In genomic region chr19:39001016-39001415, GRCh38 we compare ENCODE assay signal across 1 cellular context.
TF ChIP-seq lines count a peak whose summit lies in the region.

No MANE protein-coding gene starts in this region.

TF ChIP-seq in IMR-90, 13 proteins besides CTCF, POLR2A, EP300 and RAD21 (continued from another document):
- TF ChIP-seq, protein P1, sequence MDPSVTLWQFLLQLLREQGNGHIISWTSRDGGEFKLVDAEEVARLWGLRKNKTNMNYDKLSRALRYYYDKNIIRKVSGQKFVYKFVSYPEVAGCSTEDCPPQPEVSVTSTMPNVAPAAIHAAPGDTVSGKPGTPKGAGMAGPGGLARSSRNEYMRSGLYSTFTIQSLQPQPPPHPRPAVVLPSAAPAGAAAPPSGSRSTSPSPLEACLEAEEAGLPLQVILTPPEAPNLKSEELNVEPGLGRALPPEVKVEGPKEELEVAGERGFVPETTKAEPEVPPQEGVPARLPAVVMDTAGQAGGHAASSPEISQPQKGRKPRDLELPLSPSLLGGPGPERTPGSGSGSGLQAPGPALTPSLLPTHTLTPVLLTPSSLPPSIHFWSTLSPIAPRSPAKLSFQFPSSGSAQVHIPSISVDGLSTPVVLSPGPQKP (IDR thresholded peaks at IDR 0.05; ENCODE audit: borderline replicate concordance, low read depth, low read length) = no peak
- no peak for TF ChIP-seq NFE2L2 (IDR thresholded peaks at IDR 0.05; ENCODE audit: low read depth, low read length)
- TF ChIP-seq MAFK (IDR thresholded peaks at IDR 0.05; ENCODE audit: low read depth, low read length) = no peak
- no peak for TF ChIP-seq FOS (IDR thresholded peaks at IDR 0.05; ENCODE audit: low read depth, low read length)
